In genomic region chr16:10839271-10839661, GRCh38 we compare ENCODE assay signal across 19 cellular contexts. TPM values are rescaled to one million over a fixed set of nuclear protein-coding genes. Genes with fewer than 3 reads are reported as not detected.
"Had no signal": no experiment of that assay in that cellular context is flagged by ENCODE, and none has a peak within 500 bp of the region (broad histone marks: within the 10 kb centered on the region; RNA-seq: fewer than 3 reads in every experiment).

No MANE protein-coding gene starts in this region.

- H3K36me3 ChIP-seq: brain microvascular endothelial cell, colonic mucosa, esophagus squamous epithelium, gastrocnemius medialis, heart right ventricle, transverse colon, uterus had no signal

- ATAC-seq: gastrocnemius medialis; natural killer cell treated with Interleukin-12 subunit alpha and Interleukin-12 subunit beta and Interleukin-15 and Interleukin-18, amount 100 ng/mL, for 72 hours; sciatic nerve; stimulated activated memory B cell treated with anti-CD40 and anti-IgM and Interleukin-4, amounts not matched to agents 10 μg/mL and 1 μg/mL and 100 μg/mL, for 72 hours had no signal

- H3K4me1 ChIP-seq: colonic mucosa, esophagus squamous epithelium, gastrocnemius medialis, parathyroid adenoma, transverse colon, uterus had no signal

- H3K4me3 ChIP-seq: colonic mucosa, esophagus squamous epithelium, gastrocnemius medialis, heart right ventricle, lung, transverse colon, uterus had no signal

- H3K27me3 ChIP-seq: brain microvascular endothelial cell, colonic mucosa, gastrocnemius medialis, uterus had no signal

- H3K9me3 ChIP-seq: colonic mucosa, esophagus squamous epithelium, gastrocnemius medialis, transverse colon, uterus had no signal

- H3K27ac ChIP-seq: brain microvascular endothelial cell, colonic mucosa, esophagus squamous epithelium, gastrocnemius medialis, parathyroid adenoma, transverse colon, uterus had no signal

- DNase-seq: activated CD4-positive, alpha-beta memory T cell treated with anti-CD3 and anti-CD28 coated beads for 36 hours; activated CD4-positive, alpha-beta T cell treated with anti-CD3 and anti-CD28 coated beads for 48 hours; activated gamma-delta T cell treated with Interleukin-2 at 50 U/mL for 16 hours; anterior cingulate cortex; brain microvascular endothelial cell; colonic mucosa; esophagus squamous epithelium; gastrocnemius medialis; heart right ventricle; small intestine; stimulated activated CD4-positive, alpha-beta T cell treated with anti-CD3 and anti-CD28 coated beads, Interleukin-15, amount 100 ng/mL, for 24 hours; transverse colon; uterus had no signal

RNA-seq across cellular contexts. Expression of gene TVP23A, which starts 20.7 kb away (rescaled TPM):
- total RNA-seq: activated CD4-positive, alpha-beta memory T cell treated with anti-CD3 and anti-CD28 coated beads for 36 hours; gastrocnemius medialis had no signal
- polyA plus RNA-seq: keratinocyte had no signal
